ENCODE assay signal across 12 cellular contexts in genomic region chr5:105978011-105978410, GRCh38.
DNase-seq lines count a peak whose midpoint lies in the region; ATAC-seq and TF ChIP-seq lines count a peak whose summit lies in the region.
"Had no signal": no experiment of that assay in that cellular context is flagged by ENCODE, and none has a peak within 500 bp of the region (broad histone marks: within the 10 kb centered on the region; RNA-seq: fewer than 3 reads in every experiment).

No MANE protein-coding gene starts in this region.

- H3K4me1 Mint-ChIP-seq in mesothelial cell of epicardium (peaks cover 38% of the 10 kb centered on the region), type B pancreatic cell (ENCODE audit: unreplicated experiment) (peaks cover 4% of the 10 kb centered on the region)
- H3K4me1 Mint-ChIP-seq: CD14-positive monocyte; CD8-positive, alpha-beta memory T cell had no signal

- peak overlapping the region; percentile 89 for H3K27ac Mint-ChIP-seq in mesothelial cell of epicardium
- peak overlapping the region; percentile 91 for H3K27ac Mint-ChIP-seq in type B pancreatic cell
- H3K27ac Mint-ChIP-seq: CD14-positive monocyte; CD8-positive, alpha-beta memory T cell had no signal

- H3K27me3 Mint-ChIP-seq in mesothelial cell of epicardium (ENCODE audit: low read depth) (no peaks in the 10 kb centered on the region), type B pancreatic cell (no peaks in the 10 kb centered on the region)
- H3K27me3 Mint-ChIP-seq: CD8-positive, alpha-beta memory T cell had no signal

- H3K36me3 Mint-ChIP-seq in mesothelial cell of epicardium: no peaks in the 10 kb centered on the region
- H3K36me3 Mint-ChIP-seq in type B pancreatic cell: no peaks in the 10 kb centered on the region
- H3K36me3 Mint-ChIP-seq: CD14-positive monocyte; CD8-positive, alpha-beta memory T cell had no signal

- no peaks in the 10 kb centered on the region for H3K9me3 Mint-ChIP-seq in mesothelial cell of epicardium
- peaks cover 5% of the 10 kb centered on the region for H3K9me3 Mint-ChIP-seq in type B pancreatic cell

- TF ChIP-seq CTCF in mesothelial cell of epicardium (IDR thresholded peaks at IDR 0.05; ENCODE audit: unreplicated experiment) (no peak), type B pancreatic cell (conservative IDR thresholded peaks at IDR 0.05) (no peak)

- ATAC-seq in stimulated activated naive CD8-positive, alpha-beta T cell treated with anti-CD3 and anti-CD28 coated beads, Interleukin-15, Interleukin-2, amounts not matched to agents 100 U/mL and 50 U/mL, for 24 hours: no peak
- no peak for ATAC-seq in HG02678 (IDR thresholded peaks at IDR 0.05; ENCODE audit: unreplicated experiment)

- DNase-seq in NCI-H226 (peak; percentile 56), astrocyte of the hippocampus (ENCODE audit: low read depth, low spot score) (peak; percentile 5), mesothelial cell of epicardium (ENCODE audit: low spot score in 2 of 2, unreplicated experiment in 2 of 2) (no peak), type B pancreatic cell (ENCODE audit: extremely low spot score, unreplicated experiment) (no peak), CD1c-positive myeloid dendritic cell (ENCODE audit: extremely low spot score) (no peak)
- no peak for DNase-seq in stimulated activated naive CD8-positive, alpha-beta T cell treated with anti-CD3 and anti-CD28 coated beads, Interleukin-15, Interleukin-2, amounts not matched to agents 100 U/mL and 50 U/mL, for 24 hours
- DNase-seq: Caco-2; CD8-positive, alpha-beta memory T cell; DND-41; GM23248 had no signal

- H3K4me3 Mint-ChIP-seq in mesothelial cell of epicardium: no peak overlapping the region
- peak overlapping the region; percentile 70 for H3K4me3 Mint-ChIP-seq in type B pancreatic cell
- H3K4me3 Mint-ChIP-seq: CD14-positive monocyte; CD8-positive, alpha-beta memory T cell had no signal

Comparison
In these comparisons a context has a peak if more than half of its experiments do, and no peak if none do; other contexts are left out.
1. DNase-seq: peak in NCI-H226 (single experiment) and astrocyte of the hippocampus (single experiment); none in mesothelial cell of epicardium (0 of 2), type B pancreatic cell (single experiment), stimulated activated naive CD8-positive, alpha-beta T cell treated with anti-CD3 and anti-CD28 coated beads, Interleukin-15, Interleukin-2, amounts not matched to agents 100 U/mL and 50 U/mL, for 24 hours (single experiment) and CD1c-positive myeloid dendritic cell (single experiment).